8 cellular contexts compared by ENCODE assay signal in genomic region chr10:110567201-110568054, GRCh38. TPM values are rescaled to one million over a fixed set of nuclear protein-coding genes. Genes with fewer than 3 reads are reported as not detected.
DNase-seq lines count a peak whose midpoint lies in the region; ATAC-seq and TF ChIP-seq lines count a peak whose summit lies in the region.

TSS of gene SMC3 (plus strand) at chr10:110567695. CDS start at chr10:110567817, 122 bp downstream.

- intact Hi-C loops in activated CD4-positive, alpha-beta T cell treated with anti-CD3 and anti-CD28 coated beads for 36 hours (cut with DNase I, micrococcal nuclease) = loop anchor here (1.0 to 5.0 kb wide), 14 partner anchors 63 to 645 kb away; partner anchors contain the start of genes ADD3 (in 1 of the 2), BBIP1 (in 1 of the 2), DUSP5 (in 1 of the 2) and SHOC2 (in 1 of the 2)

- peak; percentile 94 for DNase-seq in AG20443 (ENCODE audit: low spot score)
- DNase-seq in NCI-H510A (lab: John Stamatoyannopoulos, UW) = peak; percentile 94
- DNase-seq in activated CD4-positive, alpha-beta T cell treated with anti-CD3 and anti-CD28 coated beads for 36 hours = peak; percentile 95
- peak; percentile 93 for DNase-seq in choroid plexus epithelial cell (ENCODE audit: low read depth)
- DNase-seq in kidney epithelial cell (ENCODE audit: low read depth) = peak; percentile 64
- peak; percentile 79 to 88 for DNase-seq in stimulated activated CD4-positive, alpha-beta T cell treated with anti-CD3 and anti-CD28 coated beads, Interleukin-15, amount 100 ng/mL, for 48 hours (ENCODE audit: low read depth in 2 of 2)

- peak within 1 kb of the TSS; percentile 93 for H3K4me3 ChIP-seq in choroid plexus epithelial cell (ENCODE audit: low read depth, low read length)
- H3K4me3 ChIP-seq in kidney epithelial cell (ENCODE audit: low read depth, low read length) = peak within 1 kb of the TSS; percentile 93

- CTCF ChIA-PET in activated CD4-positive, alpha-beta T cell treated with anti-CD3 and anti-CD28 coated beads for 36 hours (lab: Charles Lee) = interaction anchor here (1.1 to 1.5 kb wide), 5 partner anchors 12 to 260 kb away, joined by 3 to 5 read pairs (median 4); no protein-coding TSS in a partner anchor

- peak; percentile 76 for TF ChIP-seq POLR2A in GM19099 (IDR thresholded peaks at IDR 0.05; ENCODE audit: extremely low read depth, insufficient read length, low read depth)

- H3K36me3 ChIP-seq in kidney epithelial cell (ENCODE audit: control insufficient read depth, insufficient read depth, low read length) = no peaks in the 10 kb centered on the region

- H3K27me3 Mint-ChIP-seq in activated CD4-positive, alpha-beta T cell treated with anti-CD3 and anti-CD28 coated beads for 36 hours = peaks cover 13% of the 10 kb centered on the region

- peaks cover 18% of the 10 kb centered on the region for H3K36me3 Mint-ChIP-seq in activated CD4-positive, alpha-beta T cell treated with anti-CD3 and anti-CD28 coated beads for 36 hours (ENCODE audit: low read depth)

- peak within 1 kb of the TSS; percentile 99 for H3K27ac Mint-ChIP-seq in activated CD4-positive, alpha-beta T cell treated with anti-CD3 and anti-CD28 coated beads for 36 hours

- POLR2A ChIA-PET in activated CD4-positive, alpha-beta T cell treated with anti-CD3 and anti-CD28 coated beads for 36 hours (lab: Charles Lee) = interaction anchor here (1.4 kb wide), 1 partner anchor 263 kb away, joined by 4 read pairs; the partner anchor contains the start of gene SMNDC1

- peaks cover 35% of the 10 kb centered on the region for H3K4me1 Mint-ChIP-seq in activated CD4-positive, alpha-beta T cell treated with anti-CD3 and anti-CD28 coated beads for 36 hours

- peak; percentile 90 for ATAC-seq in HG03432 (IDR thresholded peaks at IDR 0.05; ENCODE audit: unreplicated experiment)
- peak; percentile 84 for ATAC-seq in activated CD4-positive, alpha-beta T cell treated with anti-CD3 and anti-CD28 coated beads for 36 hours

- H3K27me3 ChIP-seq in kidney epithelial cell (ENCODE audit: control insufficient read depth, insufficient read depth, low read length) = no peaks in the 10 kb centered on the region

- H3K4me3 Mint-ChIP-seq in activated CD4-positive, alpha-beta T cell treated with anti-CD3 and anti-CD28 coated beads for 36 hours = peak within 1 kb of the TSS; percentile 93

- H3K9me3 Mint-ChIP-seq in activated CD4-positive, alpha-beta T cell treated with anti-CD3 and anti-CD28 coated beads for 36 hours (ENCODE audit: low read depth) = no peaks in the 10 kb centered on the region

- no peak for TF ChIP-seq CTCF in choroid plexus epithelial cell (conservative IDR thresholded peaks at IDR 0.05; ENCODE audit: low read depth, low read length)
- TF ChIP-seq CTCF in kidney epithelial cell (IDR thresholded peaks at IDR 0.05; ENCODE audit: insufficient read depth, low read length, poor library complexity, severe bottlenecking) = no peak

RNA-seq across cellular contexts. Expression of gene SMC3, which starts in this region (rescaled TPM):
- 10 to 100 TPM; 76.8 to 83.5 TPM for total RNA-seq in activated CD4-positive, alpha-beta T cell treated with anti-CD3 and anti-CD28 coated beads for 36 hours
- 31.4 and 35.3 TPM in 2 replicates for total RNA-seq in kidney epithelial cell

Comparison
In these comparisons a context has a peak if more than half of its experiments do, and no peak if none do; other contexts are left out.
1. Peak in every context shown above with its lines: DNase-seq, ATAC-seq and H3K4me3 ChIP-seq.